8 cellular contexts compared by ENCODE assay signal in genomic region chr1:24416666-24417391, GRCh38. TPM values are rescaled to one million over a fixed set of nuclear protein-coding genes. Genes with fewer than 3 reads are reported as not detected.
DNase-seq lines count a peak whose midpoint lies in the region; ATAC-seq and TF ChIP-seq lines count a peak whose summit lies in the region.

No MANE protein-coding gene starts in this region.

- TF ChIP-seq CTCF in GM13977 (IDR thresholded peaks at IDR 0.05; ENCODE audit: extremely low read depth, insufficient read depth, missing control alignments) (no peak), breast epithelium (IDR thresholded peaks at IDR 0.05) (no peak), upper lobe of right lung (IDR thresholded peaks at IDR 0.05) (no peak)

- intact Hi-C loops in breast epithelium (cut with DNase I; ENCODE audit: low total_unique reads) = no loop called here
- intact Hi-C loops in upper lobe of right lung (cut with DNase I) = no loop called here

- ATAC-seq in upper lobe of right lung (peak; percentile 2), HG03196 (IDR thresholded peaks at IDR 0.05; ENCODE audit: unreplicated experiment) (no peak), GM21786 (IDR thresholded peaks at IDR 0.05; ENCODE audit: unreplicated experiment) (no peak)

- WGBS in mesodermal cell (ENCODE audit: insufficient coverage in 2 of 2), 2 experiments = 75 to 78% methylated on average over 8 to 9 of the region's 10 CpGs

- H3K9me3 ChIP-seq in SJSA1 (replicated peaks) = no peaks in the 10 kb centered on the region
- H3K9me3 ChIP-seq in breast epithelium = no peaks in the 10 kb centered on the region
- no peaks in the 10 kb centered on the region for H3K9me3 ChIP-seq in mesodermal cell (ENCODE audit: control insufficient read depth, low read length)
- no peaks in the 10 kb centered on the region for H3K9me3 ChIP-seq in upper lobe of right lung

- H3K4me3 ChIP-seq in SJSA1 (peak overlapping the region; percentile 41), breast epithelium (peak overlapping the region in 2 of 3 donors; percentile 67 to 75), mesodermal cell (ENCODE audit: extremely low read depth, insufficient read depth, low read length, poor library complexity, severe bottlenecking) (peak overlapping the region; percentile 46), upper lobe of right lung (peak overlapping the region; percentile 74)

- peak overlapping the region; percentile 97 for H3K27ac ChIP-seq in SJSA1
- H3K27ac ChIP-seq in breast epithelium = peak overlapping the region; percentile 56 to 82
- peak overlapping the region; percentile 84 for H3K27ac ChIP-seq in mesodermal cell (ENCODE audit: low read depth, low read length, severe bottlenecking)
- peak overlapping the region; percentile 55 for H3K27ac ChIP-seq in upper lobe of right lung

- H3K4me1 ChIP-seq in SJSA1 (replicated peaks) (peaks cover 56% of the 10 kb centered on the region), breast epithelium (peaks cover 6 to 8% of the 10 kb centered on the region in 2 donors), mesodermal cell (ENCODE audit: control insufficient read depth, insufficient read depth, low read length, poor library complexity, severe bottlenecking) (peaks cover 32% of the 10 kb centered on the region), upper lobe of right lung (peaks cover 29% of the 10 kb centered on the region)

- DNase-seq in AG08396 (ENCODE audit: low spot score) (peak; percentile 80), GM13977 (ENCODE audit: low spot score) (peak; percentile 45), SJSA1 (ENCODE audit: low read depth in 1 of 2, low spot score in 2 of 2) (peak; percentile 97), breast epithelium (ENCODE audit: low spot score in 2 of 2) (no peak), upper lobe of right lung (no peak)

- H3K36me3 ChIP-seq in SJSA1 = peaks cover 18% of the 10 kb centered on the region
- no peaks in the 10 kb centered on the region for H3K36me3 ChIP-seq in breast epithelium
- H3K36me3 ChIP-seq in mesodermal cell (ENCODE audit: control insufficient read depth, insufficient read depth, low read length) = peaks cover 9% of the 10 kb centered on the region
- H3K36me3 ChIP-seq in upper lobe of right lung = peaks cover 9% of the 10 kb centered on the region

- no peak for TF ChIP-seq POLR2A in breast epithelium (IDR thresholded peaks at IDR 0.05)

- in situ Hi-C loops in GM13977 (cut with MboI; ENCODE audit: low pct_unique_long_range_greater_than_20kb, low sequenced_read_pairs, unreplicated experiment) = no loop called here

- H3K27me3 ChIP-seq in SJSA1 (replicated peaks) (no peaks in the 10 kb centered on the region), breast epithelium (no peaks in the 10 kb centered on the region), upper lobe of right lung (no peaks in the 10 kb centered on the region)

RNA-seq across cellular contexts. Expression of gene NIPAL3, which starts 1.2 kb away (rescaled TPM):
- 25.6 and 44.2 TPM in 2 replicates for total RNA-seq in SJSA1 (2014; rRNA removed; shearing (Covaris generic))
- 10 to 100 TPM; 13.4 to 67.6 (median 28.5) TPM for total RNA-seq in breast epithelium
- 15.0 TPM for polyA plus RNA-seq in mesodermal cell (2013, experiment 1 of 2)
- polyA plus RNA-seq in mesodermal cell (2013, experiment 2 of 2) = 14.9 TPM
- 37.8 TPM for total RNA-seq in upper lobe of right lung

RNA-seq across cellular contexts. Expression of gene STPG1, which starts 3.2 kb away (rescaled TPM):
- 16.5 and 17.5 TPM in 2 replicates for total RNA-seq in SJSA1 (2014; rRNA removed; shearing (Covaris generic))
- total RNA-seq in breast epithelium (1 to 10 TPM; 3.6 to 6.9 (median 4.6) TPM), upper lobe of right lung (8.6 TPM)
- 10.0 TPM for polyA plus RNA-seq in mesodermal cell (2013, experiment 1 of 2)
- polyA plus RNA-seq in mesodermal cell (2013, experiment 2 of 2) = 9.3 TPM

Comparison
In these comparisons a context has a peak if more than half of its experiments do, and no peak if none do; other contexts are left out.
1. DNase-seq: peak in AG08396 (single experiment), GM13977 (single experiment) and SJSA1 (2 of 2); none in breast epithelium (0 of 2) and upper lobe of right lung (single experiment).
2. Peak in every context shown above with its lines, with median percentiles within 50 percentile points of each other: H3K27ac ChIP-seq and H3K4me3 ChIP-seq.